8 cellular contexts compared by ENCODE assay signal in genomic region chr6:36597775-36598174, GRCh38. TPM values are rescaled to one million over a fixed set of nuclear protein-coding genes. Genes with fewer than 3 reads are reported as not detected.
A peak's percentile ranks its signal among the peaks of the same experiment; 100 is the strongest.
DNase-seq lines count a peak whose midpoint lies in the region; ATAC-seq and TF ChIP-seq lines count a peak whose summit lies in the region.

No MANE protein-coding gene starts in this region.

- H3K9me3 ChIP-seq in CD8-positive, alpha-beta memory T cell (ENCODE audit: low read length) = no peaks in the 10 kb centered on the region
- no peaks in the 10 kb centered on the region for H3K9me3 ChIP-seq in Panc1 (ENCODE audit: control insufficient read depth, insufficient read depth, low read depth, low read length)
- no peaks in the 10 kb centered on the region for H3K9me3 ChIP-seq in osteoblast (ENCODE audit: low read depth, low read length)

- no TSS peak for BruUV-seq in Panc1 (replicated peaks; lab: Mats Ljungman, UMichigan)

- ATAC-seq in Panc1 = no peak
- no peak for ATAC-seq in GM18861 (IDR thresholded peaks at IDR 0.05; ENCODE audit: unreplicated experiment)
- ATAC-seq in GM18511 (IDR thresholded peaks at IDR 0.05; ENCODE audit: unreplicated experiment) = no peak

- peaks cover 79% of the 10 kb centered on the region for H4K20me1 ChIP-seq in osteoblast (ENCODE audit: insufficient read depth, low read length)

- H3K4me2 ChIP-seq in osteoblast (ENCODE audit: insufficient read depth, low read length) = peak overlapping the region; percentile 94

- peak overlapping the region; percentile 52 for H3K4me3 ChIP-seq in CD8-positive, alpha-beta memory T cell (ENCODE audit: low read length)
- H3K4me3 ChIP-seq in Panc1 (ENCODE audit: low read depth in 2 of 2, low read length in 2 of 2) (peak overlapping the region; percentile 98 to 99), osteoblast (ENCODE audit: insufficient read depth, low read length) (peak overlapping the region; percentile 95)

- peaks cover 47 to 87% (median 61%) of the 10 kb centered on the region in 3 donors for H3K36me3 Mint-ChIP-seq in CD8-positive, alpha-beta memory T cell

- H3K27ac Mint-ChIP-seq in CD8-positive, alpha-beta memory T cell = peak overlapping the region; percentile 82 to 100 (median 99)

- H3K4me1 ChIP-seq in CD8-positive, alpha-beta memory T cell (ENCODE audit: insufficient read depth, low read length) = peaks cover 64% of the 10 kb centered on the region
- H3K4me1 ChIP-seq in Panc1 (ENCODE audit: control insufficient read depth, insufficient read depth, low read length) (peaks cover 43% of the 10 kb centered on the region), osteoblast (ENCODE audit: insufficient read depth, low read length) (peaks cover 56% of the 10 kb centered on the region)

- TF ChIP-seq CTCF in Panc1 (IDR thresholded peaks at IDR 0.05) (no peak), osteoblast (IDR thresholded peaks at IDR 0.05; ENCODE audit: extremely low read depth, low read depth, low read length) (no peak)

- no peak overlapping the region for H3K27ac ChIP-seq in CD8-positive, alpha-beta memory T cell (ENCODE audit: low read depth, low read length)
- H3K27ac ChIP-seq in Panc1 (ENCODE audit: low read length) (peak overlapping the region; percentile 62; the same call in 1 of the 2 replicates), epithelial cell of prostate (peak overlapping the region; percentile 95), osteoblast (ENCODE audit: low read depth, low read length) (peak overlapping the region; percentile 43)

- no peak for DNase-seq in CD8-positive, alpha-beta memory T cell
- no peak for DNase-seq in Panc1 (ENCODE audit: low read depth, low spot score)
- DNase-seq in epithelial cell of prostate (ENCODE audit: low read depth, low spot score) = no peak
- DNase-seq in osteoblast (ENCODE audit: insufficient read length, low spot score, missing footprints) = no peak
- DNase-seq in activated gamma-delta T cell (lab: John Stamatoyannopoulos, UW) = no peak
- no peak for DNase-seq in COLO829 (ENCODE audit: low spot score)

- CTCF ChIA-PET in CD8-positive, alpha-beta memory T cell (lab: Charles Lee) = interaction anchor here (0.9 to 2.7 kb wide), 7 partner anchors 9 to 175 kb away, joined by 3 to 7 read pairs (median 6); no protein-coding TSS in a partner anchor
- CTCF ChIA-PET in Panc1 (lab: Charles Lee) = no interaction called here

- H2AFZ ChIP-seq in osteoblast (ENCODE audit: low read length) = no peak overlapping the region

- no peaks in the 10 kb centered on the region for H3K27me3 ChIP-seq in CD8-positive, alpha-beta memory T cell (ENCODE audit: insufficient read depth, low read length, poor library complexity, severe bottlenecking)
- H3K27me3 ChIP-seq in Panc1 (ENCODE audit: control insufficient read depth, insufficient read depth, low read length) = no peaks in the 10 kb centered on the region
- no peaks in the 10 kb centered on the region for H3K27me3 ChIP-seq in osteoblast (ENCODE audit: insufficient read depth, low read length)

- H3K27me3 Mint-ChIP-seq in CD8-positive, alpha-beta memory T cell = peaks cover 0 to 9% of the 10 kb centered on the region in 2 donors

- peaks cover 0 to 3% (median 0%) of the 10 kb centered on the region in 5 donors for H3K9me3 Mint-ChIP-seq in CD8-positive, alpha-beta memory T cell

- H3K79me2 ChIP-seq in osteoblast (ENCODE audit: insufficient read depth, low read length) = peaks cover 86% of the 10 kb centered on the region

- intact Hi-C loops in Panc1 (cut with micrococcal nuclease; ENCODE audit: unreplicated experiment) = no loop called here

- in situ Hi-C loops in Panc1 (cut with HindIII; ENCODE audit: low pct_unique_long_range_greater_than_20kb, low sequenced_read_pairs) = no loop called here

- H3K4me1 Mint-ChIP-seq in CD8-positive, alpha-beta memory T cell = peaks cover 61 to 74% (median 74%) of the 10 kb centered on the region in 3 donors

- peaks cover 59% of the 10 kb centered on the region for H3K36me3 ChIP-seq in CD8-positive, alpha-beta memory T cell (ENCODE audit: insufficient read depth, low read length)
- H3K36me3 ChIP-seq in Panc1 (ENCODE audit: control insufficient read depth, insufficient read depth, low read length) (peaks cover 72% of the 10 kb centered on the region), osteoblast (ENCODE audit: insufficient read depth, low read length) (peaks cover 67% of the 10 kb centered on the region)

- POLR2A ChIA-PET in CD8-positive, alpha-beta memory T cell (lab: Charles Lee) = interaction anchor here (0.7 to 8.8 kb wide), 6 partner anchors 11 to 74 kb away, joined by 3 to 107 read pairs (median 4); partner anchors contain the start of gene STK38
- POLR2A ChIA-PET in Panc1 (lab: Charles Lee) = interaction anchor here (0.6 to 1.4 kb wide), 8 partner anchors 11 to 835 kb away, joined by 3 to 11 read pairs (median 4); partner anchors contain the start of gene CMTR1

- peak overlapping the region; percentile 94 to 100 (median 97) for H3K4me3 Mint-ChIP-seq in CD8-positive, alpha-beta memory T cell

RNA-seq across cellular contexts. Expression of gene SRSF3, which starts 3.6 kb away (rescaled TPM):
- total RNA-seq in CD8-positive, alpha-beta memory T cell = 100 to 1,000 TPM; 572 to 579 TPM
- 370 TPM for polyA plus RNA-seq in CD8-positive, alpha-beta memory T cell
- 356 TPM for total RNA-seq in Panc1 (2021; ENCODE audit: unreplicated experiment)
- 270 TPM for polyA plus RNA-seq in Panc1 (2012; ENCODE audit: insufficient read length)
- 236 and 289 TPM in 2 replicates for total RNA-seq in osteoblast

RNA-seq across cellular contexts. Expression of gene STK38, which starts 50.5 kb away (rescaled TPM):
- 10 to 100 TPM; 44.9 to 47.6 TPM for total RNA-seq in CD8-positive, alpha-beta memory T cell
- polyA plus RNA-seq in CD8-positive, alpha-beta memory T cell = 110 TPM
- total RNA-seq in Panc1 (2021; ENCODE audit: unreplicated experiment) (44.7 TPM), osteoblast (41.5 and 48.1 TPM in 2 replicates)
- polyA plus RNA-seq in Panc1 (2012; ENCODE audit: insufficient read length) = 26.8 TPM
